ENCODE assay signal across 15 cellular contexts in genomic region chr10:59060852-59061251, GRCh38.
DNase-seq lines count a peak whose midpoint lies in the region; ATAC-seq and TF ChIP-seq lines count a peak whose summit lies in the region.
"Had no signal": no experiment of that assay in that cellular context is flagged by ENCODE, and none has a peak within 500 bp of the region (broad histone marks: within the 10 kb centered on the region; RNA-seq: fewer than 3 reads in every experiment).

No MANE protein-coding gene starts in this region.

- no peaks in the 10 kb centered on the region for H3K36me3 ChIP-seq in uterus
- H3K36me3 ChIP-seq: gastrocnemius medialis, ovary, transverse colon had no signal

- intact Hi-C loops in uterus (cut with DNase I; ENCODE audit: low total_unique reads): no loop called here

- no peaks in the 10 kb centered on the region for H3K9me3 ChIP-seq in uterus
- H3K9me3 ChIP-seq: gastrocnemius medialis, ovary, transverse colon had no signal

- ATAC-seq in GM18909 (IDR thresholded peaks at IDR 0.05; ENCODE audit: poor library complexity, unreplicated experiment) (peak; percentile 69), GM21529 (IDR thresholded peaks at IDR 0.05; ENCODE audit: unreplicated experiment) (peak; percentile 74), HG02938 (IDR thresholded peaks at IDR 0.05; ENCODE audit: unreplicated experiment) (peak; percentile 62), HG03575 (IDR thresholded peaks at IDR 0.05; ENCODE audit: extremely low read depth, insufficient number of reproducible peaks, low FRiP score, unreplicated experiment) (peak; percentile 72), omental fat pad (ENCODE audit: low FRiP score) (no peak)
- ATAC-seq: gastrocnemius medialis had no signal

- no peak for TF ChIP-seq CTCF in uterus (IDR thresholded peaks at IDR 0.05)
- no peak for TF ChIP-seq CTCF in omental fat pad (IDR thresholded peaks at IDR 0.05)

- H3K4me3 ChIP-seq in uterus: no peak overlapping the region
- H3K4me3 ChIP-seq: gastrocnemius medialis, ovary, transverse colon had no signal

- H3K4me1 ChIP-seq in uterus: no peaks in the 10 kb centered on the region
- H3K4me1 ChIP-seq: transverse colon had no signal

- DNase-seq in NCI-H510A treated with DMSO at 0.1 percent for 48 hours (lab: John Stamatoyannopoulos, UW) (no peak), uterus (no peak), omental fat pad (ENCODE audit: low spot score) (no peak)
- no peak for DNase-seq in activated CD8-positive, alpha-beta memory T cell treated with anti-CD3 and anti-CD28 coated beads for 24 hours
- DNase-seq: activated CD8-positive, alpha-beta memory T cell treated with anti-CD3 and anti-CD28 coated beads, Interleukin-2, amount 50 U/mL, for 4 hours; activated naive CD4-positive, alpha-beta T cell treated with Interleukin-2 at 50 U/mL for 16 hours; gastrocnemius medialis; KG1; NCI-H1092 treated with DMSO at 0.1 percent for 48 hours; ovary; transverse colon had no signal

- no peak for TF ChIP-seq POLR2A in uterus (IDR thresholded peaks at IDR 0.05)

- no peak overlapping the region for H3K27ac ChIP-seq in uterus
- H3K27ac ChIP-seq: gastrocnemius medialis, ovary, transverse colon had no signal

- no peaks in the 10 kb centered on the region for H3K27me3 ChIP-seq in uterus
- H3K27me3 ChIP-seq: gastrocnemius medialis, ovary, transverse colon had no signal
